Comparison of ENCODE assay signal across 11 cellular contexts in genomic region chr14:59679872-59680271, GRCh38.
DNase-seq lines count a peak whose midpoint lies in the region; ATAC-seq and TF ChIP-seq lines count a peak whose summit lies in the region.
"Had no signal": no experiment of that assay in that cellular context is flagged by ENCODE, and none has a peak within 500 bp of the region (broad histone marks: within the 10 kb centered on the region; RNA-seq: fewer than 3 reads in every experiment).

No MANE protein-coding gene starts in this region.

- H3K4me3 ChIP-seq in adipocyte (ENCODE audit: low read length) = no peak overlapping the region
- H3K4me3 ChIP-seq in lower lobe of right lung = no peak overlapping the region

- H3K9ac ChIP-seq in adipocyte (ENCODE audit: low read length) = no peak overlapping the region

- H3K4me1 ChIP-seq in adipocyte (ENCODE audit: control insufficient read depth, insufficient read depth, low read length) = peaks cover 28% of the 10 kb centered on the region
- H3K4me1 ChIP-seq in lower lobe of right lung = no peaks in the 10 kb centered on the region

- DNase-seq in COLO668 (lab: John Stamatoyannopoulos, UW; ENCODE audit: unreplicated experiment) (peak; percentile 76), LHCN-M2 (ENCODE audit: low read depth) (peak; percentile 30), adipocyte (ENCODE audit: low read depth) (peak; percentile 14), lower lobe of right lung (no peak)
- no peak for DNase-seq in activated T-cell treated with anti-CD3 and anti-CD28 coated beads, Interleukin-2, amount 50 U/mL, for 24 hours
- DNase-seq in stimulated activated naive B cell treated with anti-CD40 and anti-IgM and Interleukin-4, amounts not matched to agents 10 μg/mL and 1 μg/mL and 100 μg/mL, for 72 hours = no peak
- DNase-seq: activated naive CD8-positive, alpha-beta T cell treated with anti-CD3 and anti-CD28 coated beads for 36 hours; left ventricle myocardium superior had no signal

- no peaks in the 10 kb centered on the region for H3K36me3 Mint-ChIP-seq in activated T-cell treated with anti-CD3 and anti-CD28 coated beads, Interleukin-2, amount 50 U/mL, for 24 hours (ENCODE audit: low read depth)
- H3K36me3 Mint-ChIP-seq in stimulated activated naive B cell treated with anti-CD40 and anti-IgM and Interleukin-4, amounts not matched to agents 10 μg/mL and 1 μg/mL and 100 μg/mL, for 72 hours = no peaks in the 10 kb centered on the region
- H3K36me3 Mint-ChIP-seq: activated naive CD8-positive, alpha-beta T cell treated with anti-CD3 and anti-CD28 coated beads for 36 hours had no signal

- H3K27me3 ChIP-seq in adipocyte (replicated peaks; ENCODE audit: control insufficient read depth, insufficient read depth, low read length) = peaks cover 2% of the 10 kb centered on the region
- H3K27me3 ChIP-seq in lower lobe of right lung (ENCODE audit: low read depth) = no peaks in the 10 kb centered on the region

- no peaks in the 10 kb centered on the region for H3K36me3 ChIP-seq in adipocyte (ENCODE audit: control insufficient read depth, insufficient read depth, low read length, severe bottlenecking)
- H3K36me3 ChIP-seq in lower lobe of right lung = no peaks in the 10 kb centered on the region

- no peaks in the 10 kb centered on the region for H3K4me1 Mint-ChIP-seq in activated T-cell treated with anti-CD3 and anti-CD28 coated beads, Interleukin-2, amount 50 U/mL, for 24 hours (ENCODE audit: low read depth)
- H3K4me1 Mint-ChIP-seq in stimulated activated naive B cell treated with anti-CD40 and anti-IgM and Interleukin-4, amounts not matched to agents 10 μg/mL and 1 μg/mL and 100 μg/mL, for 72 hours = no peaks in the 10 kb centered on the region
- H3K4me1 Mint-ChIP-seq: activated naive CD8-positive, alpha-beta T cell treated with anti-CD3 and anti-CD28 coated beads for 36 hours had no signal

- intact Hi-C loops in lower lobe of right lung (cut with DNase I) = no loop called here

- peaks cover 22% of the 10 kb centered on the region for H3K27me3 Mint-ChIP-seq in activated T-cell treated with anti-CD3 and anti-CD28 coated beads, Interleukin-2, amount 50 U/mL, for 24 hours
- H3K27me3 Mint-ChIP-seq in stimulated activated naive B cell treated with anti-CD40 and anti-IgM and Interleukin-4, amounts not matched to agents 10 μg/mL and 1 μg/mL and 100 μg/mL, for 72 hours = peaks cover 11 to 16% of the 10 kb centered on the region in 2 donors

- H3K27ac Mint-ChIP-seq in activated T-cell treated with anti-CD3 and anti-CD28 coated beads, Interleukin-2, amount 50 U/mL, for 24 hours = no peak overlapping the region
- H3K27ac Mint-ChIP-seq in stimulated activated naive B cell treated with anti-CD40 and anti-IgM and Interleukin-4, amounts not matched to agents 10 μg/mL and 1 μg/mL and 100 μg/mL, for 72 hours = no peak overlapping the region
- H3K27ac Mint-ChIP-seq: activated naive CD8-positive, alpha-beta T cell treated with anti-CD3 and anti-CD28 coated beads for 36 hours had no signal

- no peak for TF ChIP-seq CTCF in lower lobe of right lung (IDR thresholded peaks at IDR 0.05)

- H3K9me3 Mint-ChIP-seq in activated T-cell treated with anti-CD3 and anti-CD28 coated beads, Interleukin-2, amount 50 U/mL, for 24 hours = no peaks in the 10 kb centered on the region
- H3K9me3 Mint-ChIP-seq in stimulated activated naive B cell treated with anti-CD40 and anti-IgM and Interleukin-4, amounts not matched to agents 10 μg/mL and 1 μg/mL and 100 μg/mL, for 72 hours = peaks cover 0 to 2% of the 10 kb centered on the region in 2 donors
- H3K9me3 Mint-ChIP-seq: activated naive CD8-positive, alpha-beta T cell treated with anti-CD3 and anti-CD28 coated beads for 36 hours had no signal

- no peak overlapping the region for H3K27ac ChIP-seq in lower lobe of right lung
- H3K27ac ChIP-seq: C4-2B had no signal

- ATAC-seq in lower lobe of right lung = peak; percentile 37 to 62
- ATAC-seq in HG02571 (IDR thresholded peaks at IDR 0.05; ENCODE audit: unreplicated experiment) = no peak
- no peak for ATAC-seq in GM19452 (IDR thresholded peaks at IDR 0.05; ENCODE audit: unreplicated experiment)
- no peak for ATAC-seq in stimulated activated naive B cell treated with anti-CD40 and anti-IgM and Interleukin-4, amounts not matched to agents 10 μg/mL and 1 μg/mL and 100 μg/mL, for 72 hours (replicated peaks)
- ATAC-seq: left ventricle myocardium superior had no signal

- no peak overlapping the region for H3K4me3 Mint-ChIP-seq in activated T-cell treated with anti-CD3 and anti-CD28 coated beads, Interleukin-2, amount 50 U/mL, for 24 hours
- H3K4me3 Mint-ChIP-seq in stimulated activated naive B cell treated with anti-CD40 and anti-IgM and Interleukin-4, amounts not matched to agents 10 μg/mL and 1 μg/mL and 100 μg/mL, for 72 hours = no peak overlapping the region
- H3K4me3 Mint-ChIP-seq: activated naive CD8-positive, alpha-beta T cell treated with anti-CD3 and anti-CD28 coated beads for 36 hours had no signal

- H3K9me3 ChIP-seq in adipocyte (ENCODE audit: control insufficient read depth, low read length) (no peaks in the 10 kb centered on the region), lower lobe of right lung (no peaks in the 10 kb centered on the region)

Comparison
In these comparisons a context has a peak if more than half of its experiments do, and no peak if none do; other contexts are left out.
1. DNase-seq: peak in COLO668 (single experiment), LHCN-M2 (single experiment) and adipocyte (single experiment); none in lower lobe of right lung (single experiment), activated T-cell treated with anti-CD3 and anti-CD28 coated beads, Interleukin-2, amount 50 U/mL, for 24 hours (single experiment) and stimulated activated naive B cell treated with anti-CD40 and anti-IgM and Interleukin-4, amounts not matched to agents 10 μg/mL and 1 μg/mL and 100 μg/mL, for 72 hours (single experiment).
2. ATAC-seq: peak in lower lobe of right lung (2 of 2); none in HG02571 (single experiment), GM19452 (single experiment) and stimulated activated naive B cell treated with anti-CD40 and anti-IgM and Interleukin-4, amounts not matched to agents 10 μg/mL and 1 μg/mL and 100 μg/mL, for 72 hours (0 of 2).